In the genomic region with DNA sequence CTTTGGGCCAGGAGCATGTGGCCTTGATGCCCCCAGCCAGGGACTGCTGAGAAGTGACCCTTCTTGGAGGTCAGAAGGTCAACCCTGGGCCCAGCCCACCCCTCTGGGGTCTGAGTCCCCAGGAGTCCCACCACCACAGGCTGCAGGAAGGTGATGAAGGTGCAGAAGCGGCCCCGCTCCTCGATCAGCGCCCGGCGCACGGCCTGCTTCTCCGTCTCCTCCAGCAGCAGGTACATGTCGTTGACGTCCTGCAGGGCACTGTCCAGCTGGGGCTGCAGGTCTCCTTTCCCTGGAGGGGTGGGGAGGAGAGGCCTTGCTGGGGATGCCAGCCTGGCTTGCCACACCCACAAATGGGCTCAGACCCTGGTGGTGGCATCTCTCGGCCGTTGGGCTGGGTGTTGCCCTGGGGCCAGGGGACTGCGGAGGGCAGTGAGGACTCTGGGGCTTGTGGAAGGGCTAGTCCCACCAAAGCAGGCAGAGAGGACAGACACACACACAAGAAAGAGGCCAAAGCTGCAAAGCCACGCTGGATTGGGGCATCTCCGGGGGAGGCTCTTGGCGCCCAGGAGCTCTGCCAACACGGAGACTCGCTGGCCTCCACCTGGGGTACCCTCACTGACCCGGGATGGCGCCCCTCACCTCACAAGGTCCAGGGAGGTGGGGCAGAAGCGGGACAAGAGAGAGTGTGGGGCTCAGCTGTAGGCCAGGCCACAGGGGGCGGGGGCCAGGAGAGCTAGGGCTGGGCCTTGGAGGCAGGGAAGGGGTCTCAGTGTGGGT, we compare ENCODE assay signal across 1 cellular context.
TF ChIP-seq lines count a peak whose summit lies in the region.

No MANE protein-coding gene starts in this region.

TF ChIP-seq in HepG2, 621 proteins besides CTCF, POLR2A, EP300 and RAD21 (continued from another document and continues in another):
- no peak for TF ChIP-seq AKNA (CRISPR knock-in tag; IDR thresholded peaks at IDR 0.05; ENCODE audit: borderline replicate concordance)
- TF ChIP-seq MBNL3 (CRISPR knock-in tag; conservative IDR thresholded peaks at IDR 0.05): no peak
- no peak for TF ChIP-seq PPARG (CRISPR knock-in tag; conservative IDR thresholded peaks at IDR 0.05)
- TF ChIP-seq MED8 (CRISPR knock-in tag; IDR thresholded peaks at IDR 0.05; ENCODE audit: insufficient replicate concordance): no peak
- no peak for TF ChIP-seq ZSCAN5A (CRISPR knock-in tag; IDR thresholded peaks at IDR 0.05; ENCODE audit: borderline replicate concordance)
- TF ChIP-seq CHD2 (IDR thresholded peaks at IDR 0.05; ENCODE audit: low read depth, low read length): no peak
- TF ChIP-seq BHLHE40 (IDR thresholded peaks at IDR 0.05; ENCODE audit: low read length): no peak
- no peak for TF ChIP-seq TFDP1 (CRISPR knock-in tag; IDR thresholded peaks at IDR 0.05; ENCODE audit: borderline replicate concordance)
- TF ChIP-seq CAMTA2 (CRISPR knock-in tag; IDR thresholded peaks at IDR 0.05; ENCODE audit: borderline replicate concordance): no peak
- no peak for TF ChIP-seq ZNF746 (CRISPR knock-in tag; IDR thresholded peaks at IDR 0.05)
- TF ChIP-seq PLRG1 (conservative IDR thresholded peaks at IDR 0.05): no peak
- TF ChIP-seq CENPX (CRISPR knock-in tag; IDR thresholded peaks at IDR 0.05): no peak
- no peak for TF ChIP-seq MLLT10 (CRISPR knock-in tag; IDR thresholded peaks at IDR 0.05)
- TF ChIP-seq, protein P1, sequence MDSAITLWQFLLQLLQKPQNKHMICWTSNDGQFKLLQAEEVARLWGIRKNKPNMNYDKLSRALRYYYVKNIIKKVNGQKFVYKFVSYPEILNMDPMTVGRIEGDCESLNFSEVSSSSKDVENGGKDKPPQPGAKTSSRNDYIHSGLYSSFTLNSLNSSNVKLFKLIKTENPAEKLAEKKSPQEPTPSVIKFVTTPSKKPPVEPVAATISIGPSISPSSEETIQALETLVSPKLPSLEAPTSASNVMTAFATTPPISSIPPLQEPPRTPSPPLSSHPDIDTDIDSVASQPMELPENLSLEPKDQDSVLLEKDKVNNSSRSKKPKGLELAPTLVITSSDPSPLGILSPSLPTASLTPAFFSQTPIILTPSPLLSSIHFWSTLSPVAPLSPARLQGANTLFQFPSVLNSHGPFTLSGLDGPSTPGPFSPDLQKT (CRISPR knock-in tag; IDR thresholded peaks at IDR 0.05; ENCODE audit: borderline replicate concordance): no peak
- TF ChIP-seq HNRNPL (IDR thresholded peaks at IDR 0.05; ENCODE audit: low read depth, low read length): peak; percentile 85; the same call in 1 of the 2 replicates
- TF ChIP-seq SMAD9 (CRISPR knock-in tag; IDR thresholded peaks at IDR 0.05): no peak
- no peak for TF ChIP-seq ZNF530 (CRISPR knock-in tag; IDR thresholded peaks at IDR 0.05; ENCODE audit: low read depth)
- no peak for TF ChIP-seq NFATC3 (CRISPR knock-in tag; IDR thresholded peaks at IDR 0.05)
- TF ChIP-seq, protein P2, sequence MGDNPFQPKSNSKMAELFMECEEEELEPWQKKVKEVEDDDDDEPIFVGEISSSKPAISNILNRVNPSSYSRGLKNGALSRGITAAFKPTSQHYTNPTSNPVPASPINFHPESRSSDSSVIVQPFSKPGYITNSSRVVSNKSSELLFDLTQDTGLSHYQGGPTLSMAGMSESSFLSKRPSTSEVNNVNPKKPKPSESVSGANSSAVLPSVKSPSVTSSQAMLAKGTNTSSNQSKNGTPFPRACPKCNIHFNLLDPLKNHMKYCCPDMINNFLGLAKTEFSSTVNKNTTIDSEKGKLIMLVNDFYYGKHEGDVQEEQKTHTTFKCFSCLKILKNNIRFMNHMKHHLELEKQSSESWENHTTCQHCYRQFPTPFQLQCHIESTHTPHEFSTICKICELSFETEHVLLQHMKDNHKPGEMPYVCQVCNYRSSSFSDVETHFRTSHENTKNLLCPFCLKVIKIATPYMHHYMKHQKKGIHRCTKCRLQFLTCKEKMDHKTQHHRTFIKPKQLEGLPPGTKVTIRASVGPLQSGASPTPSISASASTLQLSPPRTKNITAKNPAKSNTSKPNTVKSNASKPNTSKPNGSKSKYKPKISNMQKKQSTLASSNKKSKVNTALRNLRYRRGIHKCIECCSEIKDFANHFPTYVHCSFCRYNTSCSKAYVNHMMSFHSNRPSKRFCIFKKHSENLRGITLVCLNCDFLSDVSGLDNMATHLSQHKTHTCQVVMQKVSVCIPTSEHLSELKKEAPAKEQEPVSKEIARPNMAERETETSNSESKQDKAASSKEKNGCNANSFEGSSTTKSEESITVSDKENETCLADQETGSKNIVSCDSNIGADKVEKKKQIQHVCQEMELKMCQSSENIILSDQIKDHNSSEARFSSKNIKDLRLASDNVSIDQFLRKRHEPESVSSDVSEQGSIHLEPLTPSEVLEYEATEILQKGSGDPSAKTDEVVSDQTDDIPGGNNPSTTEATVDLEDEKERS (CRISPR knock-in tag; IDR thresholded peaks at IDR 0.05): no peak
- 0 out of 2 replicates have a peak, but pooled peaks have one; percentile 32 for TF ChIP-seq ZFY (CRISPR knock-in tag; IDR thresholded peaks at IDR 0.05)
- TF ChIP-seq FOSL2 (CRISPR knock-in tag; IDR thresholded peaks at IDR 0.05): no peak
- TF ChIP-seq MYPOP (CRISPR knock-in tag; IDR thresholded peaks at IDR 0.05): no peak
- TF ChIP-seq MEIS2 (CRISPR knock-in tag; IDR thresholded peaks at IDR 0.05): 0 out of 2 replicates have a peak, but pooled peaks have one; percentile 40
- no peak for TF ChIP-seq TSC22D2 (CRISPR knock-in tag; IDR thresholded peaks at IDR 0.05; ENCODE audit: borderline replicate concordance)
- no peak for TF ChIP-seq GZF1 (CRISPR knock-in tag; IDR thresholded peaks at IDR 0.05)
- TF ChIP-seq, protein P3, sequence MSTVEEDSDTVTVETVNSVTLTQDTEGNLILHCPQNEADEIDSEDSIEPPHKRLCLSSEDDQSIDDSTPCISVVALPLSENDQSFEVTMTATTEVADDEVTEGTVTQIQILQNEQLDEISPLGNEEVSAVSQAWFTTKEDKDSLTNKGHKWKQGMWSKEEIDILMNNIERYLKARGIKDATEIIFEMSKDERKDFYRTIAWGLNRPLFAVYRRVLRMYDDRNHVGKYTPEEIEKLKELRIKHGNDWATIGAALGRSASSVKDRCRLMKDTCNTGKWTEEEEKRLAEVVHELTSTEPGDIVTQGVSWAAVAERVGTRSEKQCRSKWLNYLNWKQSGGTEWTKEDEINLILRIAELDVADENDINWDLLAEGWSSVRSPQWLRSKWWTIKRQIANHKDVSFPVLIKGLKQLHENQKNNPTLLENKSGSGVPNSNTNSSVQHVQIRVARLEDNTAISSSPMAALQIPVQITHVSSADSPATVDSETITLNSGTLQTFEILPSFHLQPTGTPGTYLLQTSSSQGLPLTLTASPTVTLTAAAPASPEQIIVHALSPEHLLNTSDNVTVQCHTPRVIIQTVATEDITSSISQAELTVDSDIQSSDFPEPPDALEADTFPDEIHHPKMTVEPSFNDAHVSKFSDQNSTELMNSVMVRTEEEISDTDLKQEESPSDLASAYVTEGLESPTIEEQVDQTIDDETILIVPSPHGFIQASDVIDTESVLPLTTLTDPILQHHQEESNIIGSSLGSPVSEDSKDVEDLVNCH (CRISPR knock-in tag; IDR thresholded peaks at IDR 0.05): no peak
- TF ChIP-seq SKIL (CRISPR knock-in tag; IDR thresholded peaks at IDR 0.05; ENCODE audit: borderline replicate concordance): no peak
- TF ChIP-seq ZNF280B (CRISPR knock-in tag; IDR thresholded peaks at IDR 0.05; ENCODE audit: borderline replicate concordance): no peak
- no peak for TF ChIP-seq PATZ1 (CRISPR knock-in tag; IDR thresholded peaks at IDR 0.05)
- no peak for TF ChIP-seq RELA (CRISPR knock-in tag; IDR thresholded peaks at IDR 0.05)
- no peak for TF ChIP-seq ZNF350 (CRISPR knock-in tag; IDR thresholded peaks at IDR 0.05; ENCODE audit: borderline replicate concordance, low read depth)
